ENCODE assay signal across 2 cellular contexts in genomic region chr11:45091563-45092392, GRCh38.
TF ChIP-seq lines count a peak whose summit lies in the region.

No MANE protein-coding gene starts in this region.

TF ChIP-seq in liver, 16 proteins besides CTCF, POLR2A, EP300 and RAD21 (continued from another document):
- no peak for TF ChIP-seq HNF4A (conservative IDR thresholded peaks at IDR 0.05)
- peak; percentile 74 for TF ChIP-seq NR2F2 (IDR thresholded peaks at IDR 0.05)
- no peak for TF ChIP-seq HNF4G (IDR thresholded peaks at IDR 0.05)
- peak in 1 of 2 donors; percentile 6 for TF ChIP-seq RXRA (IDR thresholded peaks at IDR 0.05)
- TF ChIP-seq ATF3 (IDR thresholded peaks at IDR 0.05), result no peak

TF ChIP-seq in HepG2, 621 proteins besides CTCF, POLR2A, EP300 and RAD21 (continued from another document):
- TF ChIP-seq ARID5B (CRISPR knock-in tag; IDR thresholded peaks at IDR 0.05), result no peak
- no peak for TF ChIP-seq TRAFD1 (CRISPR knock-in tag; IDR thresholded peaks at IDR 0.05; ENCODE audit: borderline replicate concordance)
- TF ChIP-seq NKX3-1 (CRISPR knock-in tag; IDR thresholded peaks at IDR 0.05), result no peak
- TF ChIP-seq MIER3 (CRISPR knock-in tag; IDR thresholded peaks at IDR 0.05; ENCODE audit: borderline replicate concordance), result no peak
- TF ChIP-seq MLX (CRISPR knock-in tag; IDR thresholded peaks at IDR 0.05), result no peak
- TF ChIP-seq SNAPC2 (CRISPR knock-in tag; IDR thresholded peaks at IDR 0.05), result no peak
- no peak for TF ChIP-seq FOXO4 (CRISPR knock-in tag; conservative IDR thresholded peaks at IDR 0.05)
- no peak for TF ChIP-seq DBP (CRISPR knock-in tag; IDR thresholded peaks at IDR 0.05; ENCODE audit: not compliant biosample characterization)
- no peak for TF ChIP-seq HBP1 (CRISPR knock-in tag; IDR thresholded peaks at IDR 0.05; ENCODE audit: low read depth)
- no peak for TF ChIP-seq CCDC6 (CRISPR knock-in tag; IDR thresholded peaks at IDR 0.05)
- no peak for TF ChIP-seq PAXIP1 (CRISPR knock-in tag; conservative IDR thresholded peaks at IDR 0.05)
- no peak for TF ChIP-seq ZNF12 (CRISPR knock-in tag; IDR thresholded peaks at IDR 0.05)
- no peak for TF ChIP-seq ZMAT3 (CRISPR knock-in tag; conservative IDR thresholded peaks at IDR 0.05)
- no peak for TF ChIP-seq ZUFSP (CRISPR knock-in tag; IDR thresholded peaks at IDR 0.05; ENCODE audit: borderline replicate concordance)
